8 cellular contexts compared by ENCODE assay signal in genomic region chr6:43428112-43428570, GRCh38. TPM values are rescaled to one million over a fixed set of nuclear protein-coding genes. Genes with fewer than 3 reads are reported as not detected.
DNase-seq lines count a peak whose midpoint lies in the region; ATAC-seq and TF ChIP-seq lines count a peak whose summit lies in the region.

No MANE protein-coding gene starts in this region.

- DNase-seq in heart right ventricle (no peak), Right ventricle myocardium superior (no peak), KBM-7 (no peak), NCI-H128 (lab: John Stamatoyannopoulos, UW; ENCODE audit: unreplicated experiment) (no peak)
- no peak for DNase-seq in activated CD8-positive, alpha-beta T cell treated with anti-CD3 and anti-CD28 coated beads for 36 hours
- DNase-seq in stimulated activated naive CD8-positive, alpha-beta T cell treated with anti-CD3 and anti-CD28 coated beads, Interleukin-15, amount 100 ng/mL, for 72 hours: no peak

- in situ Hi-C loops in KBM-7 (cut with MboI; ENCODE audit: low pct_unique_long_range_greater_than_20kb, low sequenced_read_pairs): no loop called here

- no peaks in the 10 kb centered on the region for H3K27me3 Mint-ChIP-seq in activated CD8-positive, alpha-beta T cell treated with anti-CD3 and anti-CD28 coated beads for 36 hours
- H3K27me3 Mint-ChIP-seq in stimulated activated naive CD8-positive, alpha-beta T cell treated with anti-CD3 and anti-CD28 coated beads, Interleukin-15, amount 100 ng/mL, for 72 hours: no peaks in the 10 kb centered on the region

- peak overlapping the region; percentile 76 for H3K9ac ChIP-seq in iPS-18a (ENCODE audit: low read length)

- H3K9me3 Mint-ChIP-seq in activated CD8-positive, alpha-beta T cell treated with anti-CD3 and anti-CD28 coated beads for 36 hours: no peaks in the 10 kb centered on the region
- no peaks in the 10 kb centered on the region for H3K9me3 Mint-ChIP-seq in stimulated activated naive CD8-positive, alpha-beta T cell treated with anti-CD3 and anti-CD28 coated beads, Interleukin-15, amount 100 ng/mL, for 72 hours

- peaks cover 16% of the 10 kb centered on the region for H3K4me1 Mint-ChIP-seq in activated CD8-positive, alpha-beta T cell treated with anti-CD3 and anti-CD28 coated beads for 36 hours (ENCODE audit: low read depth)
- peaks cover 18% of the 10 kb centered on the region for H3K4me1 Mint-ChIP-seq in stimulated activated naive CD8-positive, alpha-beta T cell treated with anti-CD3 and anti-CD28 coated beads, Interleukin-15, amount 100 ng/mL, for 72 hours

- H3K36me3 ChIP-seq in heart right ventricle: peaks cover 0 to 25% (median 0%) of the 10 kb centered on the region in 9 donors
- peaks cover 1% of the 10 kb centered on the region for H3K36me3 ChIP-seq in iPS-18a (ENCODE audit: control insufficient read depth, low read depth, low read length)

- peaks cover 5 to 26% (median 17%) of the 10 kb centered on the region in 9 donors for H3K4me1 ChIP-seq in heart right ventricle
- H3K4me1 ChIP-seq in iPS-18a (ENCODE audit: control insufficient read depth, low read depth, low read length): peaks cover 8% of the 10 kb centered on the region

- H3K27me3 ChIP-seq in heart right ventricle: no peaks in the 10 kb centered on the region
- no peaks in the 10 kb centered on the region for H3K27me3 ChIP-seq in iPS-18a (ENCODE audit: control insufficient read depth, insufficient read depth, low read length)

- POLR2A ChIA-PET in activated CD8-positive, alpha-beta T cell treated with anti-CD3 and anti-CD28 coated beads for 36 hours (lab: Charles Lee): interaction anchor here (0.6 to 2.1 kb wide), 8 partner anchors 9 to 529 kb away, joined by 3 to 8 read pairs (median 4); partner anchors contain the start of genes DLK2 and TJAP1

- TF ChIP-seq CTCF in heart right ventricle (IDR thresholded peaks at IDR 0.05): no peak
- TF ChIP-seq CTCF in activated CD8-positive, alpha-beta T cell treated with anti-CD3 and anti-CD28 coated beads for 36 hours (IDR thresholded peaks at IDR 0.05): no peak

- peak overlapping the region; percentile 87 for H3K4me3 Mint-ChIP-seq in activated CD8-positive, alpha-beta T cell treated with anti-CD3 and anti-CD28 coated beads for 36 hours
- peak overlapping the region; percentile 93 to 96 for H3K4me3 Mint-ChIP-seq in stimulated activated naive CD8-positive, alpha-beta T cell treated with anti-CD3 and anti-CD28 coated beads, Interleukin-15, amount 100 ng/mL, for 72 hours

- H3K36me3 Mint-ChIP-seq in activated CD8-positive, alpha-beta T cell treated with anti-CD3 and anti-CD28 coated beads for 36 hours (ENCODE audit: low read depth): peaks cover 3% of the 10 kb centered on the region

- H3K27ac ChIP-seq in heart right ventricle (peak overlapping the region; percentile 53 to 93 (median 88)), iPS-18a (ENCODE audit: low read length) (peak overlapping the region; percentile 27)

- intact Hi-C loops in heart right ventricle (cut with DNase I): loop anchor here in 1 of 10 donors (5.0 kb wide), 1 partner anchor 61 kb away; the partner anchor contains the start of gene ZNF318
- intact Hi-C loops in Right ventricle myocardium superior (cut with DNase I): no loop called here
- intact Hi-C loops in activated CD8-positive, alpha-beta T cell treated with anti-CD3 and anti-CD28 coated beads for 36 hours (cut with micrococcal nuclease): no loop called here

- CTCF ChIA-PET in activated CD8-positive, alpha-beta T cell treated with anti-CD3 and anti-CD28 coated beads for 36 hours (lab: Charles Lee): interaction anchor here (0.9 to 2.2 kb wide), 5 partner anchors 11 to 199 kb away, joined by 3 to 6 read pairs (median 3); partner anchors contain the start of gene DNPH1

- no peak for ATAC-seq in heart right ventricle
- no peak for ATAC-seq in Right ventricle myocardium superior (ENCODE audit: poor library complexity)
- ATAC-seq in activated CD8-positive, alpha-beta T cell treated with anti-CD3 and anti-CD28 coated beads for 36 hours: no peak
- no peak for ATAC-seq in stimulated activated naive CD8-positive, alpha-beta T cell treated with anti-CD3 and anti-CD28 coated beads, Interleukin-15, amount 100 ng/mL, for 72 hours
- no peak for ATAC-seq in HG02610 (IDR thresholded peaks at IDR 0.05; ENCODE audit: unreplicated experiment)

- peak overlapping the region; percentile 63 to 85 (median 77) for H3K4me3 ChIP-seq in heart right ventricle
- H3K4me3 ChIP-seq in iPS-18a (ENCODE audit: low read length): peak overlapping the region; percentile 93

- H3K9me3 ChIP-seq in heart right ventricle (no peaks in the 10 kb centered on the region), iPS-18a (ENCODE audit: control insufficient read depth, low read depth, low read length) (no peaks in the 10 kb centered on the region)

- H3K27ac Mint-ChIP-seq in activated CD8-positive, alpha-beta T cell treated with anti-CD3 and anti-CD28 coated beads for 36 hours: peak overlapping the region; percentile 95
- peak overlapping the region; percentile 96 to 99 for H3K27ac Mint-ChIP-seq in stimulated activated naive CD8-positive, alpha-beta T cell treated with anti-CD3 and anti-CD28 coated beads, Interleukin-15, amount 100 ng/mL, for 72 hours

- WGBS in heart right ventricle, 2 donors: 17 to 19% methylated on average over 12 of the region's 12 CpGs

RNA-seq across cellular contexts. Expression of gene ABCC10, which starts 0.8 kb away (rescaled TPM):
- total RNA-seq in heart right ventricle: 10 to 100 TPM in 7 of 10 donors, 1 to 10 TPM in 3; 7.8 to 16.8 (median 10.9) TPM
- 10 to 100 TPM in 1 of 2 donors, 1 to 10 TPM in 1; 7.1 to 44.3 TPM for polyA plus RNA-seq in heart right ventricle
- total RNA-seq in Right ventricle myocardium superior: 9.8 TPM
- total RNA-seq in activated CD8-positive, alpha-beta T cell treated with anti-CD3 and anti-CD28 coated beads for 36 hours: 10 to 100 TPM; 27.2 to 27.5 TPM

RNA-seq across cellular contexts. Expression of gene DLK2, which starts 27.2 kb away (rescaled TPM):
- 1 to 10 TPM in 6 of 10 donors, under 1 TPM in 3, not detected in 1; 0.28 to 5.1 (median 1.2) TPM for total RNA-seq in heart right ventricle
- polyA plus RNA-seq in heart right ventricle: 1 to 10 TPM; 1.8 to 4.5 TPM
- 1.0 TPM for total RNA-seq in Right ventricle myocardium superior
- 1 to 10 TPM; 1.0 to 1.1 TPM for total RNA-seq in activated CD8-positive, alpha-beta T cell treated with anti-CD3 and anti-CD28 coated beads for 36 hours

RNA-seq across cellular contexts. Expression of gene TJAP1, which starts 49.2 kb away (rescaled TPM):
- total RNA-seq in heart right ventricle (10 to 100 TPM; 14.7 to 29.3 (median 19.6) TPM), Right ventricle myocardium superior (20.5 TPM)
- polyA plus RNA-seq in heart right ventricle: 10 to 100 TPM; 13.0 to 29.7 TPM
- total RNA-seq in activated CD8-positive, alpha-beta T cell treated with anti-CD3 and anti-CD28 coated beads for 36 hours: 10 to 100 TPM; 30.2 to 32.9 TPM

RNA-seq across cellular contexts. Expression of gene ZNF318, which starts 58.7 kb away (rescaled TPM):
- total RNA-seq in heart right ventricle (10 to 100 TPM in 9 of 10 donors, 1 to 10 TPM in 1; 9.3 to 20.4 (median 14.0) TPM), Right ventricle myocardium superior (10.2 TPM)
- 10 to 100 TPM in 1 of 2 donors, 1 to 10 TPM in 1; 3.4 to 13.8 TPM for polyA plus RNA-seq in heart right ventricle
- total RNA-seq in activated CD8-positive, alpha-beta T cell treated with anti-CD3 and anti-CD28 coated beads for 36 hours: 10 to 100 TPM; 13.1 to 13.5 TPM
